1 cellular context compared by ENCODE assay signal in genomic region chr2:111911295-111911977, GRCh38. TPM values are rescaled to one million over a fixed set of nuclear protein-coding genes. Genes with fewer than 3 reads are reported as not detected.
"Had no signal": no experiment of that assay in that cellular context is flagged by ENCODE, and none has a peak within 500 bp of the region (broad histone marks: within the 10 kb centered on the region; RNA-seq: fewer than 3 reads in every experiment).

No MANE protein-coding gene starts in this region.

RNA-seq across cellular contexts. Expression of gene MERTK, which starts 13.0 kb away (rescaled TPM):
- polyA plus RNA-seq: naive thymus-derived CD8-positive, alpha-beta T cell had no signal
